In the genomic region with DNA sequence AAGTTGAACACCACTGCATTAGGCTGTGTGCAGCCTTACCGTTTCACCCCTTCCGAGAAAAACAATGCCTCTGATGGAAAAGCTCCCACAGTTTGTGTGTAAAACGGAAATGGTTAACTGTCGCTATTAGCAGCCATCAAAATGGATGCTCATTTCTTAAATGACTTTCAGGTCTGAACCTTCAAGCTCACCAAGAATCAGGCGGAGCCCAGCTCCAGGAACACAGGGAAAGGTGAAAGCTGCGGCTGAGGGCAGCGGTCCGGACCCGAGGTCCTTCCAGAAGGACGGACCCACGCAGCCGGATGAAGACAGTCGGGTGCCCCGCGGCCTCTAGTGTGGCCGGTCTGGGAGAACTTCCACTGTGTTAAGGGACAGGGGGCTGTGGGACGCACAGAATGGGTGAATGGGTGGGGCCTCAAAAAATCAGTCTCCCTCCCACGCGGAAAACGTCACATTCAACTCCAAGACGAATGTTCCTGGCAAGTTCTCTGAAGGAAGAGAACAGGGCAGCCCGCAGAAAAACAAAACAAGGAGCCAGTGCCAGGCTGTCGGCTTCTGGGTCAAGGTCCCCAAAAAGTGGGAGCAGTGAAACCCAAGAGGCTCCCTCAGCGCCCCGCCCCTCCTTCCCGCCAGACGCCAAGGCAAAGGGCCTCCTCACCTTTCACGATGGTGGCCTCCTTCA, we compare ENCODE assay signal across 9 cellular contexts. TPM values are rescaled to one million over a fixed set of nuclear protein-coding genes. Genes with fewer than 3 reads are reported as not detected.
A peak's percentile ranks its signal among the peaks of the same experiment; 100 is the strongest.
DNase-seq lines count a peak whose midpoint lies in the region; ATAC-seq and TF ChIP-seq lines count a peak whose summit lies in the region.
"Had no signal": no experiment of that assay in that cellular context is flagged by ENCODE, and none has a peak within 500 bp of the region (broad histone marks: within the 10 kb centered on the region; RNA-seq: fewer than 3 reads in every experiment).

No MANE protein-coding gene starts in this region.

- no peak for TF ChIP-seq CTCF in WI38 (IDR thresholded peaks at IDR 0.05; ENCODE audit: low read depth, low read length)

- H3K9ac ChIP-seq in iPS-15b (ENCODE audit: low read depth, low read length) (no peak overlapping the region), skeletal muscle tissue (ENCODE audit: low read depth in 1 of 3, low read length in 3 of 3) (peak overlapping the region; percentile 20 to 74 (median 62))

- no peaks in the 10 kb centered on the region for H3K36me3 ChIP-seq in HAP-1 (replicated peaks)
- H3K36me3 ChIP-seq in iPS-15b (ENCODE audit: control insufficient read depth, insufficient read depth, low read length) = no peaks in the 10 kb centered on the region
- H3K36me3 ChIP-seq in skeletal muscle tissue (ENCODE audit: control insufficient read depth in 3 of 3, insufficient read depth in 3 of 3, low read length in 3 of 3) = peaks cover 3 to 28% (median 9%) of the 10 kb centered on the region in 3 donors

- DNase-seq in HAP-1 (ENCODE audit: low spot score in 2 of 2) = no peak
- DNase-seq: stimulated activated CD4-positive, alpha-beta T cell treated with anti-CD3 and anti-CD28 coated beads, Interleukin-2, amount 100 ng/mL, for 48 hours had no signal

- H3K27me3 ChIP-seq in HAP-1 (ENCODE audit: low read depth) (no peaks in the 10 kb centered on the region), iPS-15b (ENCODE audit: control insufficient read depth, insufficient read depth, low read length) (no peaks in the 10 kb centered on the region), skeletal muscle tissue (ENCODE audit: control insufficient read depth in 3 of 3, insufficient read depth in 3 of 3, low read length in 3 of 3) (no peaks in the 10 kb centered on the region)

- in situ Hi-C loops in HAP-1 (cut with MboI; ENCODE audit: low sequenced_read_pairs) = no loop called here

- peak overlapping the region; percentile 7 for H3K27ac ChIP-seq in skeletal muscle tissue (ENCODE audit: low read depth, low read length)

- H3K4me3 ChIP-seq in HAP-1 = peak overlapping the region; percentile 26
- H3K4me3 ChIP-seq in WI38 (ENCODE audit: low read depth, low read length) = peak overlapping the region; percentile 40
- peak overlapping the region; percentile 4 for H3K4me3 ChIP-seq in iPS-15b (ENCODE audit: low read depth, low read length)
- peak overlapping the region; percentile 63 to 73 (median 65) for H3K4me3 ChIP-seq in skeletal muscle tissue (ENCODE audit: low read length in 3 of 3)

- ATAC-seq in GM18868 (IDR thresholded peaks at IDR 0.05; ENCODE audit: unreplicated experiment) = no peak
- ATAC-seq in GM21390 (IDR thresholded peaks at IDR 0.05; ENCODE audit: unreplicated experiment) = no peak
- no peak for ATAC-seq in HG03439 (IDR thresholded peaks at IDR 0.05; ENCODE audit: unreplicated experiment)
- ATAC-seq in HG03159 (IDR thresholded peaks at IDR 0.05; ENCODE audit: unreplicated experiment) = no peak

- no peaks in the 10 kb centered on the region for H3K9me3 ChIP-seq in HAP-1
- H3K9me3 ChIP-seq in iPS-15b (ENCODE audit: control insufficient read depth, insufficient read depth, low read length) = no peaks in the 10 kb centered on the region
- no peaks in the 10 kb centered on the region for H3K9me3 ChIP-seq in skeletal muscle tissue (ENCODE audit: control insufficient read depth in 3 of 3, low read length in 3 of 3)

- H3K4me1 ChIP-seq in HAP-1 (peaks cover 27% of the 10 kb centered on the region), iPS-15b (ENCODE audit: control insufficient read depth, insufficient read depth, low read length) (peaks cover 17% of the 10 kb centered on the region), skeletal muscle tissue (ENCODE audit: control insufficient read depth in 3 of 3, insufficient read depth in 3 of 3, low read length in 3 of 3) (peaks cover 38 to 57% (median 39%) of the 10 kb centered on the region in 3 donors)

RNA-seq across cellular contexts. Expression of a gene that starts 4.9 kb away (rescaled TPM):
- 2.6 TPM for total RNA-seq in skeletal muscle tissue

Comparison
In these comparisons a context has a peak if more than half of its experiments do, and no peak if none do; other contexts are left out.
1. H3K4me3 ChIP-seq: peak in every context shown above with its lines; median percentile 65 in skeletal muscle tissue; 40 in WI38; 26 in HAP-1; 4 in iPS-15b.